ENCODE assay signal across 8 cellular contexts in genomic region chr14:34538871-34539406, GRCh38. TPM values are rescaled to one million over a fixed set of nuclear protein-coding genes. Genes with fewer than 3 reads are reported as not detected.
DNase-seq lines count a peak whose midpoint lies in the region; ATAC-seq and TF ChIP-seq lines count a peak whose summit lies in the region.

No MANE protein-coding gene starts in this region.

- H3K9ac ChIP-seq in trophoblast cell (ENCODE audit: low read length): peak overlapping the region; percentile 91

- H4K91ac ChIP-seq in trophoblast cell (ENCODE audit: low read depth, low read length): peak overlapping the region; percentile 37

- peak overlapping the region; percentile 21 for H3K4ac ChIP-seq in trophoblast cell (ENCODE audit: low read depth, low read length)

- peak overlapping the region; percentile 78 for H4K12ac ChIP-seq in trophoblast cell (ENCODE audit: low read depth, low read length)

- H3K36me3 ChIP-seq in trophoblast cell (ENCODE audit: control insufficient read depth in 1 of 2, insufficient read depth in 2 of 2, low read length in 2 of 2): peaks cover 3 to 12% of the 10 kb centered on the region in 2 experiments

- H3K23ac ChIP-seq in trophoblast cell (ENCODE audit: low read length): no peak overlapping the region

- H3K27me3 ChIP-seq in trophoblast cell (ENCODE audit: insufficient read depth, low read length): no peaks in the 10 kb centered on the region

- H3K79me1 ChIP-seq in trophoblast cell (ENCODE audit: low read length): peaks cover 7% of the 10 kb centered on the region

- no peak overlapping the region for H2AK5ac ChIP-seq in trophoblast cell (ENCODE audit: low read length)

- peaks cover 8 to 14% of the 10 kb centered on the region in 2 experiments for H3K4me1 ChIP-seq in trophoblast cell (ENCODE audit: control insufficient read depth in 1 of 2, insufficient read depth in 2 of 2, low read length in 2 of 2)

- TF ChIP-seq CTCF in NB4 (IDR thresholded peaks at IDR 0.05; ENCODE audit: low read depth, low read length): no peak
- TF ChIP-seq CTCF in epithelial cell of esophagus (IDR thresholded peaks at IDR 0.05; ENCODE audit: insufficient read depth, low read depth, low read length, missing control alignments): no peak

- no peak overlapping the region for H2BK12ac ChIP-seq in trophoblast cell (ENCODE audit: low read length)

- H3K9me3 ChIP-seq in trophoblast cell (ENCODE audit: insufficient read depth, low read depth, low read length): no peaks in the 10 kb centered on the region

- no peak for TF ChIP-seq POLR2A in NB4 (IDR thresholded peaks at IDR 0.05; ENCODE audit: extremely low read depth, insufficient read length)

- H3K14ac ChIP-seq in trophoblast cell (ENCODE audit: low read length): peak overlapping the region; percentile 83

- H3K4me2 ChIP-seq in trophoblast cell (ENCODE audit: low read length): peak overlapping the region; percentile 70

- peaks cover 7% of the 10 kb centered on the region for H3K79me2 ChIP-seq in trophoblast cell (ENCODE audit: control insufficient read depth, insufficient read depth, low read length, poor library complexity)

- DNase-seq in NB4 (ENCODE audit: low read depth): no peak
- no peak for DNase-seq in epithelial cell of esophagus (ENCODE audit: low read depth)
- DNase-seq in trophoblast cell: no peak
- no peak for DNase-seq in NK-92 treated with Interleukin-12 subunit alpha and Interleukin-12 subunit beta, amount 100 ng/mL, for 24 hours (lab: John Stamatoyannopoulos, UW)
- DNase-seq in activated CD4-positive, alpha-beta T cell treated with anti-CD3 and anti-CD28 coated beads, Interleukin-2, amount 50 U/mL, for 4 hours: no peak

- peak overlapping the region; percentile 85 for H3K4me3 ChIP-seq in NB4 (ENCODE audit: low read depth, low read length)
- peak overlapping the region; percentile 93 for H3K4me3 ChIP-seq in epithelial cell of esophagus (ENCODE audit: low read length)
- H3K4me3 ChIP-seq in trophoblast cell (ENCODE audit: low read depth, low read length): peak overlapping the region; percentile 88

- H2AFZ ChIP-seq in trophoblast cell (ENCODE audit: insufficient read depth, low read length, poor library complexity): peak overlapping the region; percentile 39

- H3K18ac ChIP-seq in trophoblast cell (ENCODE audit: low read length): peak overlapping the region; percentile 40

- peak overlapping the region; percentile 17 for H4K8ac ChIP-seq in trophoblast cell (ENCODE audit: low read depth, low read length)

- peak overlapping the region; percentile 54 for H3K27ac ChIP-seq in trophoblast cell (ENCODE audit: low read depth, low read length)

- WGBS in trophoblast cell (ENCODE audit: extremely low coverage, insufficient coverage, insufficient read length): no CpG with 5 or more reads among the region's 15 CpGs

- H2BK120ac ChIP-seq in trophoblast cell (ENCODE audit: insufficient read depth, low read length, poor library complexity): peak overlapping the region; percentile 1

- peak overlapping the region; percentile 11 for H2BK5ac ChIP-seq in trophoblast cell (ENCODE audit: low read depth, low read length, poor library complexity)

- ATAC-seq in GM18870 (IDR thresholded peaks at IDR 0.05; ENCODE audit: unreplicated experiment): peak; percentile 14
- no peak for ATAC-seq in GM19397 (IDR thresholded peaks at IDR 0.05; ENCODE audit: unreplicated experiment)
- ATAC-seq in GM21528 (IDR thresholded peaks at IDR 0.05; ENCODE audit: low FRiP score, unreplicated experiment): no peak

RNA-seq across cellular contexts. Expression of gene EAPP, which starts 0.6 kb away (rescaled TPM):
- 42.4 and 42.7 TPM in 2 replicates for polyA plus RNA-seq in trophoblast cell (2013)
